18 cellular contexts compared by ENCODE assay signal in genomic region chr20:24665196-24665595, GRCh38.
DNase-seq lines count a peak whose midpoint lies in the region; ATAC-seq and TF ChIP-seq lines count a peak whose summit lies in the region.
"Had no signal": no experiment of that assay in that cellular context is flagged by ENCODE, and none has a peak within 500 bp of the region (broad histone marks: within the 10 kb centered on the region; RNA-seq: fewer than 3 reads in every experiment).

No MANE protein-coding gene starts in this region.

- no peak for ATAC-seq in HCT116
- ATAC-seq in activated T-cell treated with anti-CD3 and anti-CD28 coated beads, Interleukin-2, amount 50 U/mL, for 4 hours = no peak

- no peak for DNase-seq in HCT116 (ENCODE audit: low read depth, low spot score)
- DNase-seq in chondrocyte (ENCODE audit: low spot score) = peak; percentile 55
- peak; percentile 59 for DNase-seq in medulla oblongata (ENCODE audit: extremely low spot score)
- DNase-seq in stomach = peak; percentile 20
- DNase-seq in activated T-cell treated with anti-CD3 and anti-CD28 coated beads, Interleukin-2, amount 50 U/mL, for 4 hours = no peak
- no peak for DNase-seq in NCI-H526 treated with DMSO at 0.1 percent for 48 hours (lab: John Stamatoyannopoulos, UW)
- no peak for DNase-seq in prostate gland (ENCODE audit: low spot score)
- DNase-seq: DMS79 treated with DMSO at 0.1 percent for 48 hours, HCEC 1CT, IMR-90, NCI-H1417, NCI-H187, NCI-H2107, NCI-H2227 treated with DMSO at 0.1 percent for 48 hours, NCI-H524, SJCRH30 had no signal

- H3K27ac ChIP-seq in HCT116 (ENCODE audit: low read depth, low read length) = no peak overlapping the region
- H3K27ac ChIP-seq in stomach = no peak overlapping the region
- H3K27ac ChIP-seq in prostate gland = no peak overlapping the region
- H3K27ac ChIP-seq: HL-60, SJCRH30 had no signal

- peaks cover 4% of the 10 kb centered on the region; the same call in 1 of the 2 replicates for H3K27me3 ChIP-seq in HCT116 (ENCODE audit: insufficient read depth, low read length)
- H3K27me3 ChIP-seq in stomach = no peaks in the 10 kb centered on the region
- no peaks in the 10 kb centered on the region for H3K27me3 ChIP-seq in prostate gland (replicated peaks; ENCODE audit: insufficient read depth)
- H3K27me3 ChIP-seq: SJCRH30 had no signal

- no peaks in the 10 kb centered on the region for H4K20me1 ChIP-seq in HCT116 (ENCODE audit: insufficient read depth)

- RAD21 ChIA-PET in HCT116 (lab: Charles Lee; ENCODE audit: low non-redundant PET in 1 of 2, low total read pairs in 2 of 2, uncharacterized antibody in 2 of 2, unreplicated experiment in 2 of 2) = no interaction called here

- POLR2A ChIA-PET in HCT116 (lab: Charles Lee) = interaction anchor here (0.9 kb wide), 1 partner anchor 8 kb away, joined by 3 read pairs; no protein-coding TSS in a partner anchor

- 82 to 92% (median 88%) methylated on average over 13 of the region's 13 CpGs for WGBS in stomach, 5 donors
- WGBS in prostate gland = 61% methylated on average over 13 of the region's 13 CpGs

- no peak overlapping the region for H3K4me3 Mint-ChIP-seq in chondrocyte (ENCODE audit: unreplicated experiment)
- H3K4me3 Mint-ChIP-seq in activated T-cell treated with anti-CD3 and anti-CD28 coated beads, Interleukin-2, amount 50 U/mL, for 4 hours = no peak overlapping the region
- H3K4me3 Mint-ChIP-seq: GM23338 had no signal

- H3K4me1 ChIP-seq in HCT116 (ENCODE audit: control insufficient read depth in 1 of 2, insufficient read depth in 2 of 2, low read length in 2 of 2) (peaks cover 0 to 12% of the 10 kb centered on the region in 2 experiments; a peak in 2 of 4 replicates), stomach (peaks cover 0 to 5% (median 0%) of the 10 kb centered on the region in 4 donors), prostate gland (replicated peaks) (no peaks in the 10 kb centered on the region)

- H3K9me3 Mint-ChIP-seq in chondrocyte (ENCODE audit: low read depth) = no peaks in the 10 kb centered on the region
- H3K9me3 Mint-ChIP-seq in activated T-cell treated with anti-CD3 and anti-CD28 coated beads, Interleukin-2, amount 50 U/mL, for 4 hours = no peaks in the 10 kb centered on the region
- H3K9me3 Mint-ChIP-seq: GM23338 had no signal

- TF ChIP-seq POLR2A in HCT116 (IDR thresholded peaks at IDR 0.05; ENCODE audit: borderline replicate concordance, extremely low read depth, insufficient read depth, insufficient read length) = no peak
- TF ChIP-seq POLR2A in stomach (IDR thresholded peaks at IDR 0.05) = no peak
- no peak for TF ChIP-seq POLR2A in prostate gland (IDR thresholded peaks at IDR 0.05)

- TF ChIP-seq CTCF in HCT116 (IDR thresholded peaks at IDR 0.05 in 2 of 3, conservative IDR thresholded peaks at IDR 0.05 in 1 of 3; ENCODE audit: borderline replicate concordance in 1 of 3, insufficient read depth in 1 of 3, low read depth in 2 of 3, low read length in 2 of 3) = no peak
- no peak for TF ChIP-seq CTCF in chondrocyte (IDR thresholded peaks at IDR 0.05)
- no peak for TF ChIP-seq CTCF in stomach (IDR thresholded peaks at IDR 0.05)
- no peak for TF ChIP-seq CTCF in prostate gland (IDR thresholded peaks at IDR 0.05)

- H3K79me2 ChIP-seq in HCT116 (ENCODE audit: insufficient read depth, low read length) = no peaks in the 10 kb centered on the region

- H3K36me3 Mint-ChIP-seq in chondrocyte (ENCODE audit: low read depth) = no peaks in the 10 kb centered on the region
- H3K36me3 Mint-ChIP-seq in activated T-cell treated with anti-CD3 and anti-CD28 coated beads, Interleukin-2, amount 50 U/mL, for 4 hours (ENCODE audit: insufficient read depth) = no peaks in the 10 kb centered on the region

- CTCF ChIA-PET in HCT116 (lab: Charles Lee) = no interaction called here

- TF ChIP-seq RAD21 in HCT116 (IDR thresholded peaks at IDR 0.05; ENCODE audit: low read depth) = no peak

- peak overlapping the region; percentile 47; the same call in 1 of the 2 replicates for H3K4me2 ChIP-seq in HCT116 (ENCODE audit: low read length)
- H3K4me2 ChIP-seq: GM23338 had no signal

- no peak overlapping the region for H2AFZ ChIP-seq in HCT116 (ENCODE audit: low read depth, low read length, poor library complexity, severe bottlenecking)
- H2AFZ ChIP-seq: GM23338 had no signal

- peaks cover 19% of the 10 kb centered on the region for H3K4me1 Mint-ChIP-seq in chondrocyte (ENCODE audit: low read depth)
- H3K4me1 Mint-ChIP-seq in activated T-cell treated with anti-CD3 and anti-CD28 coated beads, Interleukin-2, amount 50 U/mL, for 4 hours (ENCODE audit: low read depth) = no peaks in the 10 kb centered on the region

- H3K9ac ChIP-seq in HCT116 (ENCODE audit: low read length) = no peak overlapping the region

- H3K36me3 ChIP-seq in HCT116 (ENCODE audit: control insufficient read depth in 1 of 2, insufficient read depth in 2 of 2, low read length in 2 of 2) (no peaks in the 10 kb centered on the region), stomach (no peaks in the 10 kb centered on the region), prostate gland (no peaks in the 10 kb centered on the region)
- H3K36me3 ChIP-seq: SJCRH30 had no signal

- H3K4me3 ChIP-seq in HCT116 (replicated peaks in 1 of 2; ENCODE audit: low read depth in 1 of 2, low read length in 2 of 2) (no peak overlapping the region), stomach (no peak overlapping the region), prostate gland (no peak overlapping the region)
- H3K4me3 ChIP-seq: GM23338, SJCRH30 had no signal

- no peak overlapping the region for H3K27ac Mint-ChIP-seq in chondrocyte (ENCODE audit: unreplicated experiment)
- H3K27ac Mint-ChIP-seq: GM23338 had no signal

- BruUV-seq in HCT116 (replicated peaks; lab: Mats Ljungman, UMichigan) = no TSS peak

- no peak for TF ChIP-seq EP300 in stomach (IDR thresholded peaks at IDR 0.05)

- no peaks in the 10 kb centered on the region for H3K9me2 ChIP-seq in HCT116 (ENCODE audit: insufficient read depth)

- intact Hi-C loops in HCT116 (cut with micrococcal nuclease) = no loop called here
- intact Hi-C loops in stomach (cut with DNase I; ENCODE audit: low total_unique reads) = no loop called here
- intact Hi-C loops in prostate gland (cut with DNase I) = loop anchor here (10.0 kb wide), 1 partner anchor 70 kb away; no protein-coding TSS in a partner anchor

- no peaks in the 10 kb centered on the region for H3K9me3 ChIP-seq in HCT116 (ENCODE audit: control insufficient read depth in 1 of 2, insufficient read depth in 1 of 2, low read depth in 1 of 2, low read length in 2 of 2)
- no peaks in the 10 kb centered on the region for H3K9me3 ChIP-seq in stomach
- no peaks in the 10 kb centered on the region for H3K9me3 ChIP-seq in prostate gland
- H3K9me3 ChIP-seq: SJCRH30 had no signal

- no peaks in the 10 kb centered on the region for H3K27me3 Mint-ChIP-seq in chondrocyte (ENCODE audit: low read depth)
- peaks cover 6% of the 10 kb centered on the region for H3K27me3 Mint-ChIP-seq in activated T-cell treated with anti-CD3 and anti-CD28 coated beads, Interleukin-2, amount 50 U/mL, for 4 hours (ENCODE audit: low read depth)

TF ChIP-seq in HCT116, 20 proteins besides CTCF, POLR2A, EP300 and RAD21:
- no peak for TF ChIP-seq TCF7L2 (IDR thresholded peaks at IDR 0.05; ENCODE audit: borderline replicate concordance, extremely low read depth, insufficient read depth, insufficient read length)
- no peak for TF ChIP-seq FOSL1 (IDR thresholded peaks at IDR 0.05; ENCODE audit: low read depth)
- TF ChIP-seq SRF (IDR thresholded peaks at IDR 0.05; ENCODE audit: low read depth) = no peak
- no peak for TF ChIP-seq SP1 (IDR thresholded peaks at IDR 0.05; ENCODE audit: low read depth)
- TF ChIP-seq EZH2 (IDR thresholded peaks at IDR 0.05) = no peak
- TF ChIP-seq, protein P1, sequence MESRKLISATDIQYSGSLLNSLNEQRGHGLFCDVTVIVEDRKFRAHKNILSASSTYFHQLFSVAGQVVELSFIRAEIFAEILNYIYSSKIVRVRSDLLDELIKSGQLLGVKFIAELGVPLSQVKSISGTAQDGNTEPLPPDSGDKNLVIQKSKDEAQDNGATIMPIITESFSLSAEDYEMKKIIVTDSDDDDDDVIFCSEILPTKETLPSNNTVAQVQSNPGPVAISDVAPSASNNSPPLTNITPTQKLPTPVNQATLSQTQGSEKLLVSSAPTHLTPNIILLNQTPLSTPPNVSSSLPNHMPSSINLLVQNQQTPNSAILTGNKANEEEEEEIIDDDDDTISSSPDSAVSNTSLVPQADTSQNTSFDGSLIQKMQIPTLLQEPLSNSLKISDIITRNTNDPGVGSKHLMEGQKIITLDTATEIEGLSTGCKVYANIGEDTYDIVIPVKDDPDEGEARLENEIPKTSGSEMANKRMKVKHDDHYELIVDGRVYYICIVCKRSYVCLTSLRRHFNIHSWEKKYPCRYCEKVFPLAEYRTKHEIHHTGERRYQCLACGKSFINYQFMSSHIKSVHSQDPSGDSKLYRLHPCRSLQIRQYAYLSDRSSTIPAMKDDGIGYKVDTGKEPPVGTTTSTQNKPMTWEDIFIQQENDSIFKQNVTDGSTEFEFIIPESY (IDR thresholded peaks at IDR 0.05; ENCODE audit: extremely low read depth, insufficient replicate concordance, low read length) = no peak
- no peak for TF ChIP-seq MAX (IDR thresholded peaks at IDR 0.05)
- TF ChIP-seq CEBPB (IDR thresholded peaks at IDR 0.05; ENCODE audit: low read depth) = no peak
- no peak for TF ChIP-seq YY1 (IDR thresholded peaks at IDR 0.05; ENCODE audit: extremely low read depth, insufficient replicate concordance, low read depth, low read length)
- TF ChIP-seq POLR2AphosphoS5 (IDR thresholded peaks at IDR 0.05; ENCODE audit: low read depth, low read length) = no peak
- TF ChIP-seq ZNF274 (IDR thresholded peaks at IDR 0.05; ENCODE audit: low read depth, low read length) = no peak
- no peak for TF ChIP-seq EGR1 (IDR thresholded peaks at IDR 0.05; ENCODE audit: low read depth)
- no peak for TF ChIP-seq ATF3 (IDR thresholded peaks at IDR 0.05)
- TF ChIP-seq ZFX (IDR thresholded peaks at IDR 0.05) = no peak
- no peak for TF ChIP-seq CBX3 (IDR thresholded peaks at IDR 0.05; ENCODE audit: low read depth)
TF ChIP-seq in HCT116: peak in this region for 0.

Comparison
In these comparisons a context has a peak if more than half of its experiments do, and no peak if none do; other contexts are left out.
1. DNase-seq: peak in chondrocyte (single experiment), medulla oblongata (single experiment) and stomach (single experiment); none in HCT116 (single experiment), activated T-cell treated with anti-CD3 and anti-CD28 coated beads, Interleukin-2, amount 50 U/mL, for 4 hours (single experiment), NCI-H526 treated with DMSO at 0.1 percent for 48 hours (single experiment) and prostate gland (single experiment).